Comparison of ENCODE assay signal across 16 cellular contexts in the genomic region with DNA sequence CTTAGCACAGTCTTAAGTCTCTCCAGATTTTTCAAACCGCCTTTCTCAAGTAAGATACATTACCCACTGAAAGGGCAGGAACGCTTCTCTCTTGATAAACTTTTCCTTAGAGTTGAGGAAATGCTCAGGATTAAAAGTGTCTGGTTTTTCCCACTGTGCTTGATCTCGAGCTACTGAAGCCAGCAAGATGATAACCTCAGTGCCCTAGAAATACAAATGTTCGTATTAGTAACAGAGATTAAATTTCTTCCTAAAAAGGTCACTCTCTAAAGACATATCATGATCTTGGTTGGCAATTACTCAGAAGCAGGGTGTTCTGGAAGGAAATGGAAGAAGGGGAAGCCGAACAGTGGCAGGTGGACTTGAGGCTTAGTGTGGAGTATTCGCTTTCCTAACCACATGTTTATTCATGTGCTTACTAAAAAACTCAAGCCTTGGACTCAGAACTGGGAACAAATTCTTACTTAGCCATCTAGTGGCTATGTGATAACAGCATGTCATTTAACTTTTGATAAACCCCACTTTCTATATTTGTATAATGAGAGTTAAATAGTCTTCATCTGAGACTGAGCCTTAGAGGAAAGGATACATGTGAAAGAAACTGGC. TPM values are rescaled to one million over a fixed set of nuclear protein-coding genes. Genes with fewer than 3 reads are reported as not detected.
A peak's percentile ranks its signal among the peaks of the same experiment; 100 is the strongest.
DNase-seq lines count a peak whose midpoint lies in the region; ATAC-seq and TF ChIP-seq lines count a peak whose summit lies in the region.
"Had no signal": no experiment of that assay in that cellular context is flagged by ENCODE, and none has a peak within 500 bp of the region (broad histone marks: within the 10 kb centered on the region; RNA-seq: fewer than 3 reads in every experiment).

No MANE protein-coding gene starts in this region.

- H2AFZ ChIP-seq in Loucy (ENCODE audit: low read length) = no peak overlapping the region

- H3K4me3 ChIP-seq in Loucy (ENCODE audit: low read length, poor library complexity, severe bottlenecking) (no peak overlapping the region), cardiac fibroblast (replicated peaks in 1 of 2; ENCODE audit: low read depth in 2 of 2, low read length in 2 of 2) (no peak overlapping the region), mucosa of stomach (ENCODE audit: low read length) (no peak overlapping the region), ascending aorta (no peak overlapping the region)
- H3K4me3 ChIP-seq: gastroesophageal sphincter, MG63, spleen had no signal

- no peaks in the 10 kb centered on the region for H3K4me1 ChIP-seq in Loucy (ENCODE audit: insufficient read depth, low read length, poor library complexity, severe bottlenecking)
- peaks cover 30% of the 10 kb centered on the region for H3K4me1 ChIP-seq in mucosa of stomach (ENCODE audit: control insufficient read depth, insufficient read depth, low read length)
- H3K4me1 ChIP-seq in ascending aorta = no peaks in the 10 kb centered on the region
- H3K4me1 ChIP-seq: spleen had no signal

- ATAC-seq in activated CD4-positive, alpha-beta T cell treated with anti-CD3 and anti-CD28 coated beads for 36 hours = no peak
- ATAC-seq in stimulated activated naive CD8-positive, alpha-beta T cell treated with anti-CD3 and anti-CD28 coated beads, Interleukin-15, amount 100 ng/mL, for 72 hours = no peak
- ATAC-seq: activated T-cell treated with anti-CD3 and anti-CD28 coated beads, Interleukin-2, amount 50 U/mL, for 4 hours; gastroesophageal sphincter had no signal

- H3K4me3 Mint-ChIP-seq in activated CD4-positive, alpha-beta T cell treated with anti-CD3 and anti-CD28 coated beads for 36 hours = no peak overlapping the region
- H3K4me3 Mint-ChIP-seq in stimulated activated naive CD8-positive, alpha-beta T cell treated with anti-CD3 and anti-CD28 coated beads, Interleukin-15, amount 100 ng/mL, for 72 hours = no peak overlapping the region
- H3K4me3 Mint-ChIP-seq: activated T-cell treated with anti-CD3 and anti-CD28 coated beads, Interleukin-2, amount 50 U/mL, for 4 hours; central memory CD8-positive, alpha-beta T cell had no signal

- H3K27ac Mint-ChIP-seq in activated CD4-positive, alpha-beta T cell treated with anti-CD3 and anti-CD28 coated beads for 36 hours = no peak overlapping the region
- H3K27ac Mint-ChIP-seq in stimulated activated naive CD8-positive, alpha-beta T cell treated with anti-CD3 and anti-CD28 coated beads, Interleukin-15, amount 100 ng/mL, for 72 hours = no peak overlapping the region

- peaks cover 2% of the 10 kb centered on the region for H3K27me3 Mint-ChIP-seq in activated CD4-positive, alpha-beta T cell treated with anti-CD3 and anti-CD28 coated beads for 36 hours
- H3K27me3 Mint-ChIP-seq in stimulated activated naive CD8-positive, alpha-beta T cell treated with anti-CD3 and anti-CD28 coated beads, Interleukin-15, amount 100 ng/mL, for 72 hours = peaks cover 11% of the 10 kb centered on the region

- POLR2A ChIA-PET in activated CD4-positive, alpha-beta T cell treated with anti-CD3 and anti-CD28 coated beads for 36 hours (lab: Charles Lee) = no interaction called here

- H3K9ac ChIP-seq in Loucy (ENCODE audit: low read depth, low read length, poor library complexity, severe bottlenecking) = no peak overlapping the region
- H3K9ac ChIP-seq in mucosa of stomach (ENCODE audit: low read length) = peak overlapping the region; percentile 19

- H4K20me1 ChIP-seq in Loucy (ENCODE audit: insufficient read depth, low read length, poor library complexity, severe bottlenecking) = no peaks in the 10 kb centered on the region

- H3K9me2 ChIP-seq in Loucy (replicated peaks; ENCODE audit: low read depth, low read length) = no peaks in the 10 kb centered on the region

- CTCF ChIA-PET in activated CD4-positive, alpha-beta T cell treated with anti-CD3 and anti-CD28 coated beads for 36 hours (lab: Charles Lee) = interaction anchor here (1.0 kb wide), 1 partner anchor 38 kb away, joined by 6 read pairs; no protein-coding TSS in a partner anchor

- H3K4me1 Mint-ChIP-seq in activated CD4-positive, alpha-beta T cell treated with anti-CD3 and anti-CD28 coated beads for 36 hours = no peaks in the 10 kb centered on the region
- H3K4me1 Mint-ChIP-seq in stimulated activated naive CD8-positive, alpha-beta T cell treated with anti-CD3 and anti-CD28 coated beads, Interleukin-15, amount 100 ng/mL, for 72 hours = no peaks in the 10 kb centered on the region
- H3K4me1 Mint-ChIP-seq: central memory CD8-positive, alpha-beta T cell had no signal

- DNase-seq in DMS 273 (lab: John Stamatoyannopoulos, UW; ENCODE audit: unreplicated experiment) (peak; percentile 64), cardiac fibroblast (ENCODE audit: low read depth in 2 of 2) (peak; percentile 27 to 40), ascending aorta (ENCODE audit: low spot score in 2 of 2) (no peak)
- no peak for DNase-seq in activated CD4-positive, alpha-beta T cell treated with anti-CD3 and anti-CD28 coated beads for 36 hours
- no peak for DNase-seq in stimulated activated naive CD8-positive, alpha-beta T cell treated with anti-CD3 and anti-CD28 coated beads, Interleukin-15, amount 100 ng/mL, for 72 hours
- DNase-seq in central memory CD4-positive, alpha-beta T cell = no peak
- DNase-seq: activated T-cell treated with anti-CD3 and anti-CD28 coated beads, Interleukin-2, amount 50 U/mL, for 4 hours; DND-41; mesendoderm; MG63; NCI-H510A treated with DMSO at 0.1 percent for 48 hours; spleen had no signal

- no peaks in the 10 kb centered on the region for H3K9me3 Mint-ChIP-seq in activated CD4-positive, alpha-beta T cell treated with anti-CD3 and anti-CD28 coated beads for 36 hours (ENCODE audit: low read depth)
- H3K9me3 Mint-ChIP-seq in stimulated activated naive CD8-positive, alpha-beta T cell treated with anti-CD3 and anti-CD28 coated beads, Interleukin-15, amount 100 ng/mL, for 72 hours = no peaks in the 10 kb centered on the region
- H3K9me3 Mint-ChIP-seq: activated T-cell treated with anti-CD3 and anti-CD28 coated beads, Interleukin-2, amount 50 U/mL, for 4 hours; central memory CD8-positive, alpha-beta T cell had no signal

- no peaks in the 10 kb centered on the region for H3K36me3 Mint-ChIP-seq in activated CD4-positive, alpha-beta T cell treated with anti-CD3 and anti-CD28 coated beads for 36 hours (ENCODE audit: low read depth)

- H3K27me3 ChIP-seq in Loucy (ENCODE audit: insufficient read depth, low read length, poor library complexity, severe bottlenecking) (no peaks in the 10 kb centered on the region), mucosa of stomach (ENCODE audit: control insufficient read depth, insufficient read depth, low read length) (no peaks in the 10 kb centered on the region), ascending aorta (no peaks in the 10 kb centered on the region)
- H3K27me3 ChIP-seq: gastroesophageal sphincter, MG63 had no signal

- no peaks in the 10 kb centered on the region for H3K79me2 ChIP-seq in Loucy (ENCODE audit: insufficient read depth, low read length)

- no peaks in the 10 kb centered on the region for H3F3A ChIP-seq in Loucy (ENCODE audit: low read depth)

- intact Hi-C loops in ascending aorta (cut with DNase I) = no loop called here
- intact Hi-C loops in activated CD4-positive, alpha-beta T cell treated with anti-CD3 and anti-CD28 coated beads for 36 hours (cut with DNase I, micrococcal nuclease) = no loop called here

- H3K9me3 ChIP-seq in Loucy (ENCODE audit: insufficient read depth, low read depth, low read length) = no peaks in the 10 kb centered on the region
- H3K9me3 ChIP-seq in mucosa of stomach (ENCODE audit: control insufficient read depth, low read length) = no peaks in the 10 kb centered on the region
- no peaks in the 10 kb centered on the region for H3K9me3 ChIP-seq in ascending aorta
- H3K9me3 ChIP-seq: gastroesophageal sphincter, MG63, spleen had no signal

- H3K36me3 ChIP-seq in Loucy (ENCODE audit: insufficient read depth, low read length) = no peaks in the 10 kb centered on the region
- no peaks in the 10 kb centered on the region for H3K36me3 ChIP-seq in mucosa of stomach (ENCODE audit: control insufficient read depth, insufficient read depth, low read length)
- H3K36me3 ChIP-seq in ascending aorta = no peaks in the 10 kb centered on the region
- H3K36me3 ChIP-seq: gastroesophageal sphincter, MG63, spleen had no signal

- 0 out of 2 replicates have a peak, but pooled peaks have one; percentile 16 for TF ChIP-seq CTCF in Loucy (conservative IDR thresholded peaks at IDR 0.05; ENCODE audit: low read length)
- peak; percentile 14 for TF ChIP-seq CTCF in cardiac fibroblast (IDR thresholded peaks at IDR 0.05; ENCODE audit: low read depth, low read length)
- TF ChIP-seq CTCF in ascending aorta (IDR thresholded peaks at IDR 0.05) = no peak

- no peak overlapping the region for H3K27ac ChIP-seq in ascending aorta
- H3K27ac ChIP-seq: gastroesophageal sphincter, spleen had no signal

- no peak overlapping the region for H3K4me2 ChIP-seq in Loucy (ENCODE audit: low read depth, low read length, poor library complexity, severe bottlenecking)

RNA-seq across cellular contexts. Expression of a gene that starts 20.1 kb away (rescaled TPM):
- not detected for total RNA-seq in ascending aorta
- 1 to 10 TPM; 1.1 TPM for total RNA-seq in activated CD4-positive, alpha-beta T cell treated with anti-CD3 and anti-CD28 coated beads for 36 hours
- total RNA-seq: spleen had no signal

Comparison
In these comparisons a context has a peak if more than half of its experiments do, and no peak if none do; other contexts are left out.
1. DNase-seq: peak in DMS 273 (single experiment) and cardiac fibroblast (2 of 2); none in ascending aorta (0 of 2), activated CD4-positive, alpha-beta T cell treated with anti-CD3 and anti-CD28 coated beads for 36 hours (single experiment), stimulated activated naive CD8-positive, alpha-beta T cell treated with anti-CD3 and anti-CD28 coated beads, Interleukin-15, amount 100 ng/mL, for 72 hours (0 of 2) and central memory CD4-positive, alpha-beta T cell (single experiment).
2. CTCF ChIP-seq: peak in Loucy (single experiment) and cardiac fibroblast (single experiment); none in ascending aorta (0 of 3).